In genomic region chr7:123819001-123819400, GRCh38 we compare ENCODE assay signal across 28 cellular contexts. TPM values are rescaled to one million over a fixed set of nuclear protein-coding genes. Genes with fewer than 3 reads are reported as not detected.
A peak's percentile ranks its signal among the peaks of the same experiment; 100 is the strongest.
DNase-seq lines count a peak whose midpoint lies in the region; ATAC-seq, FAIRE-seq and TF ChIP-seq lines count a peak whose summit lies in the region.
"Had no signal": no experiment of that assay in that cellular context is flagged by ENCODE, and none has a peak within 500 bp of the region (broad histone marks: within the 10 kb centered on the region; RNA-seq: fewer than 3 reads in every experiment).

No MANE protein-coding gene starts in this region.

- BruUV-seq in MCF 10A (replicated peaks; lab: Mats Ljungman, UMichigan), result no TSS peak

- no peaks in the 10 kb centered on the region for H3K27me3 Mint-ChIP-seq in MCF 10A (ENCODE audit: insufficient read depth, unreplicated experiment)

- no peak overlapping the region for H3K4me2 ChIP-seq in keratinocyte (ENCODE audit: control insufficient read depth, extremely low read depth, insufficient read depth, low read depth, low read length)

- H3K27me3 ChIP-seq in breast epithelium, result no peaks in the 10 kb centered on the region
- no peaks in the 10 kb centered on the region for H3K27me3 ChIP-seq in keratinocyte (ENCODE audit: control insufficient read depth, extremely low read depth, insufficient read depth, low read length)

- no peak overlapping the region for H3K9ac ChIP-seq in keratinocyte (ENCODE audit: control insufficient read depth, extremely low read depth, insufficient read depth, low read length)
- H3K9ac ChIP-seq: GM23248 had no signal

- peak; percentile 32 for FAIRE-seq in keratinocyte (lab: Jason Lieb, UNC)

- POLR2A ChIA-PET in MCF 10A (lab: Yijun Ruan, JAX), result interaction anchor here (1.3 to 1.9 kb wide), 4 partner anchors 20 to 70 kb away, joined by 3 to 7 read pairs (median 4); partner anchors contain the start of gene WASL

- TF ChIP-seq CTCF in MCF 10A (IDR thresholded peaks at IDR 0.05; ENCODE audit: unreplicated experiment) (no peak), breast epithelium (IDR thresholded peaks at IDR 0.05) (no peak), keratinocyte (optimal IDR thresholded peaks at IDR 0.05 in 1 of 3, IDR thresholded peaks at IDR 0.05 in 1 of 3, conservative IDR thresholded peaks at IDR 0.05 in 1 of 3; ENCODE audit: extremely low read depth in 1 of 3, insufficient read depth in 2 of 3, low read length in 3 of 3) (no peak)

- peaks cover 4% of the 10 kb centered on the region for H3K36me3 ChIP-seq in breast epithelium
- no peaks in the 10 kb centered on the region for H3K36me3 ChIP-seq in keratinocyte (ENCODE audit: control insufficient read depth in 2 of 2, extremely low read depth in 1 of 2, insufficient read depth in 2 of 2, low read length in 2 of 2)
- H3K36me3 ChIP-seq: HAP-1 had no signal

- no peak overlapping the region for H2AFZ ChIP-seq in keratinocyte (ENCODE audit: control insufficient read depth, low read length)
- H2AFZ ChIP-seq: GM23248 had no signal

- TF ChIP-seq POLR2A in breast epithelium (IDR thresholded peaks at IDR 0.05), result no peak

- no peaks in the 10 kb centered on the region for H3K9me1 ChIP-seq in keratinocyte (ENCODE audit: control insufficient read depth, extremely low read depth, insufficient read depth, low read length)

- CTCF ChIA-PET in MCF 10A (lab: Yijun Ruan, JAX), result interaction anchor here (0.6 to 2.0 kb wide), 3 partner anchors 46 to 292 kb away, joined by 3 to 8 read pairs (median 3); no protein-coding TSS in a partner anchor

- H3K9me3 ChIP-seq in breast epithelium (no peaks in the 10 kb centered on the region), keratinocyte (ENCODE audit: control insufficient read depth, low read depth, low read length) (no peaks in the 10 kb centered on the region)
- H3K9me3 ChIP-seq: HAP-1 had no signal

- no peaks in the 10 kb centered on the region for H3K4me1 ChIP-seq in breast epithelium
- H3K4me1 ChIP-seq in keratinocyte (ENCODE audit: control insufficient read depth, extremely low read depth, insufficient read depth, low read length), result peaks cover 9% of the 10 kb centered on the region
- H3K4me1 ChIP-seq: HAP-1 had no signal

- no peaks in the 10 kb centered on the region for H3K79me2 ChIP-seq in keratinocyte (ENCODE audit: control insufficient read depth, insufficient read depth, low read length)

- DNase-seq in MCF 10A (ENCODE audit: unreplicated experiment), result no peak
- no peak for DNase-seq in breast epithelium (ENCODE audit: low spot score in 2 of 2)
- DNase-seq in SW480 (ENCODE audit: low spot score), result peak; percentile 37
- DNase-seq in keratinocyte (ENCODE audit: low read depth, low spot score), result no peak
- DNase-seq in SKM-1 (lab: John Stamatoyannopoulos, UW; ENCODE audit: unreplicated experiment), result no peak
- no peak for DNase-seq in central memory CD4-positive, alpha-beta T cell
- DNase-seq: 8988T; C1 segment of cervical spinal cord; Calu3; CD8-positive, alpha-beta T cell; DMS153; EL; GF-D8; GM23248; KBM-7; NCI-H1092 treated with DMSO at 0.1 percent for 48 hours; NCI-H1436 treated with DMSO at 0.1 percent for 48 hours; NCI-H2029; NCI-H2227 treated with DMSO at 0.1 percent for 48 hours; NCI-H510A treated with DMSO at 0.1 percent for 48 hours; NCI-H774; NK-92 treated with Interleukin-12 subunit alpha and Interleukin-12 subunit beta, amount 100 ng/mL, for 24 hours; Right ventricle myocardium superior; T-cell had no signal

- no peaks in the 10 kb centered on the region for H3K9me3 Mint-ChIP-seq in MCF 10A (ENCODE audit: unreplicated experiment)
- H3K9me3 Mint-ChIP-seq: CD8-positive, alpha-beta T cell; T-cell had no signal

- H3K4me3 ChIP-seq in breast epithelium (no peak overlapping the region), keratinocyte (ENCODE audit: control insufficient read depth in 2 of 3, extremely low read depth in 1 of 3, insufficient read depth in 2 of 3, low read depth in 1 of 3, low read length in 3 of 3) (no peak overlapping the region)
- H3K4me3 ChIP-seq: GM23248, HAP-1, SK-N-MC had no signal

- H3K36me3 Mint-ChIP-seq in MCF 10A (ENCODE audit: insufficient read depth, unreplicated experiment), result no peaks in the 10 kb centered on the region
- H3K36me3 Mint-ChIP-seq: CD8-positive, alpha-beta T cell; T-cell had no signal

- H3K27ac ChIP-seq in breast epithelium, result no peak overlapping the region
- H3K27ac ChIP-seq in keratinocyte (ENCODE audit: control insufficient read depth, insufficient read depth, low read length), result peak overlapping the region; percentile 16
- H3K27ac ChIP-seq: GM23248, HL-60, SK-N-MC had no signal

- no peak overlapping the region for H3K4me3 Mint-ChIP-seq in MCF 10A (ENCODE audit: unreplicated experiment)
- H3K4me3 Mint-ChIP-seq: CD8-positive, alpha-beta T cell; T-cell had no signal

- H3K4me1 Mint-ChIP-seq in MCF 10A (ENCODE audit: insufficient read depth, unreplicated experiment), result peaks cover 6% of the 10 kb centered on the region

- no peaks in the 10 kb centered on the region for H4K20me1 ChIP-seq in keratinocyte (ENCODE audit: control insufficient read depth, extremely low read depth, insufficient read depth, low read length)

- H3K27ac Mint-ChIP-seq in MCF 10A (ENCODE audit: low read depth, unreplicated experiment), result peak overlapping the region; percentile 63
- H3K27ac Mint-ChIP-seq: CD8-positive, alpha-beta T cell; T-cell had no signal

- dilution Hi-C loops in keratinocyte (cut with MboI; ENCODE audit: extremely low pct_ligation_motif_present, low sequenced_read_pairs), result no loop called here

- intact Hi-C loops in MCF 10A (cut with micrococcal nuclease) (no loop called here), breast epithelium (cut with DNase I; ENCODE audit: low total_unique reads) (no loop called here)

- no peak for ATAC-seq in GM18858 (IDR thresholded peaks at IDR 0.05; ENCODE audit: unreplicated experiment)
- ATAC-seq: CD8-positive, alpha-beta T cell; T-cell had no signal

RNA-seq across cellular contexts. Expression of gene HYAL4, which starts 26.0 kb away (rescaled TPM):
- total RNA-seq in MCF 10A (2022), result not detected in 2 replicates
- under 1 TPM in 1 of 3 donors, not detected in 2; 0.15 TPM for total RNA-seq in breast epithelium
- 0.25 to 0.39 TPM (median 0.26 TPM) in 3 replicates for polyA plus RNA-seq in keratinocyte
- polyA plus RNA-seq in keratinocyte (2011; ENCODE audit: low read depth), result 0.44 TPM
- polyA plus RNA-seq in keratinocyte (2011; cell fraction: cytosol; rRNA removed), result 0.06 and 0.19 TPM in 2 replicates
- 0.52 and 0.70 TPM in 2 replicates for polyA plus RNA-seq in keratinocyte (2011; cell fraction: nucleus; rRNA removed)
- 0.07 and 0.48 TPM in 2 replicates for polyA plus RNA-seq in keratinocyte (2012; ENCODE audit: low replicate concordance)
- polyA minus RNA-seq in keratinocyte, result 0.16 to 0.49 TPM in 2 of 3 replicates, not detected in the other
- polyA minus RNA-seq in keratinocyte (2011; cell fraction: cytosol; rRNA and poly(A)+ RNA removed), result not detected
- polyA minus RNA-seq in keratinocyte (2011; cell fraction: nucleus; rRNA and poly(A)+ RNA removed), result 0.54 TPM in 1 of 2 replicates, not detected in the other
- total RNA-seq: Calu3; CD8-positive, alpha-beta T cell; GM23248; Right ventricle myocardium superior; T-cell had no signal
- polyA plus RNA-seq: GM23248 had no signal
